Comparison of ENCODE assay signal across 9 cellular contexts in genomic region chr6:134318396-134319281, GRCh38. TPM values are rescaled to one million over a fixed set of nuclear protein-coding genes. Genes with fewer than 3 reads are reported as not detected.
A peak's percentile ranks its signal among the peaks of the same experiment; 100 is the strongest.
DNase-seq lines count a peak whose midpoint lies in the region; ATAC-seq and TF ChIP-seq lines count a peak whose summit lies in the region.
"Had no signal": no experiment of that assay in that cellular context is flagged by ENCODE, and none has a peak within 500 bp of the region (broad histone marks: within the 10 kb centered on the region; RNA-seq: fewer than 3 reads in every experiment).

No MANE protein-coding gene starts in this region.

- intact Hi-C loops in right cardiac atrium (cut with DNase I) = no loop called here
- intact Hi-C loops in cardiac septum (cut with DNase I) = no loop called here
- intact Hi-C loops in ascending aorta (cut with DNase I) = no loop called here
- intact Hi-C loops in vagina (cut with DNase I) = no loop called here

- ATAC-seq in right cardiac atrium = no peak
- no peak for ATAC-seq in GM19455 (IDR thresholded peaks at IDR 0.05; ENCODE audit: unreplicated experiment)

- peak overlapping the region; percentile 50 for H3K4me3 ChIP-seq in right cardiac atrium (ENCODE audit: low read length)
- H3K4me3 ChIP-seq in ascending aorta = peak overlapping the region; percentile 56 to 68
- peak overlapping the region; percentile 60 to 65 for H3K4me3 ChIP-seq in vagina
- no peak overlapping the region for H3K4me3 ChIP-seq in trophoblast cell (ENCODE audit: low read depth, low read length)

- H3K9ac ChIP-seq in trophoblast cell (ENCODE audit: low read length) = no peak overlapping the region

- H2AK5ac ChIP-seq in trophoblast cell (ENCODE audit: low read length) = no peak overlapping the region

- TF ChIP-seq CTCF in ascending aorta (IDR thresholded peaks at IDR 0.05) (no peak), vagina (IDR thresholded peaks at IDR 0.05) (no peak)

- H2BK120ac ChIP-seq in trophoblast cell (ENCODE audit: insufficient read depth, low read length, poor library complexity) = no peak overlapping the region

- no peaks in the 10 kb centered on the region for H3K27me3 ChIP-seq in right cardiac atrium (ENCODE audit: control insufficient read depth, insufficient read depth)
- no peaks in the 10 kb centered on the region for H3K27me3 ChIP-seq in ascending aorta
- no peaks in the 10 kb centered on the region for H3K27me3 ChIP-seq in layer of hippocampus (ENCODE audit: control insufficient read depth, insufficient read depth, low read length)
- no peaks in the 10 kb centered on the region for H3K27me3 ChIP-seq in vagina
- H3K27me3 ChIP-seq in trophoblast cell (ENCODE audit: insufficient read depth, low read length) = peaks cover 10% of the 10 kb centered on the region

- no peak overlapping the region for H3K14ac ChIP-seq in trophoblast cell (ENCODE audit: low read length)

- H2AFZ ChIP-seq in trophoblast cell (ENCODE audit: insufficient read depth, low read length, poor library complexity) = no peak overlapping the region

- no peak for TF ChIP-seq POLR2A in vagina (IDR thresholded peaks at IDR 0.05)

- H3K79me2 ChIP-seq in trophoblast cell (ENCODE audit: control insufficient read depth, insufficient read depth, low read length, poor library complexity) = no peaks in the 10 kb centered on the region

- no peaks in the 10 kb centered on the region for H3K4me1 ChIP-seq in right cardiac atrium (ENCODE audit: control insufficient read depth, insufficient read depth, low read length)
- H3K4me1 ChIP-seq in ascending aorta = no peaks in the 10 kb centered on the region
- peaks cover 13% of the 10 kb centered on the region for H3K4me1 ChIP-seq in vagina
- peaks cover 3 to 5% of the 10 kb centered on the region in 2 experiments for H3K4me1 ChIP-seq in trophoblast cell (ENCODE audit: control insufficient read depth in 1 of 2, insufficient read depth in 2 of 2, low read length in 2 of 2)

- H4K91ac ChIP-seq in trophoblast cell (ENCODE audit: low read depth, low read length) = no peak overlapping the region

- no peak overlapping the region for H3K4ac ChIP-seq in trophoblast cell (ENCODE audit: low read depth, low read length)

- 57% methylated on average over 5 of the region's 5 CpGs for WGBS in right cardiac atrium
- no CpG with 5 or more reads among the region's 5 CpGs for WGBS in trophoblast cell (ENCODE audit: extremely low coverage, insufficient coverage, insufficient read length)

- H3K79me1 ChIP-seq in trophoblast cell (ENCODE audit: low read length) = no peaks in the 10 kb centered on the region

- H3K4me2 ChIP-seq in trophoblast cell (ENCODE audit: low read length) = no peak overlapping the region

- no peak overlapping the region for H4K8ac ChIP-seq in trophoblast cell (ENCODE audit: low read depth, low read length)

- no peak overlapping the region for H2BK12ac ChIP-seq in trophoblast cell (ENCODE audit: low read length)

- no peak overlapping the region for H3K23ac ChIP-seq in trophoblast cell (ENCODE audit: low read length)

- H3K27ac ChIP-seq in right cardiac atrium (ENCODE audit: low read length) (no peak overlapping the region), ascending aorta (no peak overlapping the region), layer of hippocampus (ENCODE audit: low read depth, low read length) (peak overlapping the region; percentile 85), vagina (peak overlapping the region; percentile 75), trophoblast cell (ENCODE audit: low read depth, low read length) (no peak overlapping the region)
- H3K27ac ChIP-seq: HL-60 had no signal

- H3K9me3 ChIP-seq in right cardiac atrium (ENCODE audit: control insufficient read depth, low read length) (no peaks in the 10 kb centered on the region), ascending aorta (no peaks in the 10 kb centered on the region), vagina (no peaks in the 10 kb centered on the region), trophoblast cell (ENCODE audit: insufficient read depth, low read depth, low read length) (no peaks in the 10 kb centered on the region)

- DNase-seq in right cardiac atrium (no peak), cardiac septum (ENCODE audit: low spot score) (no peak), ascending aorta (ENCODE audit: low spot score in 2 of 2) (no peak), vagina (ENCODE audit: extremely low spot score in 2 of 2) (no peak), MV-4-11 (lab: John Stamatoyannopoulos, UW) (no peak), trophoblast cell (no peak)

- H2BK5ac ChIP-seq in trophoblast cell (ENCODE audit: low read depth, low read length, poor library complexity) = no peak overlapping the region

- H3K36me3 ChIP-seq in ascending aorta = no peaks in the 10 kb centered on the region
- no peaks in the 10 kb centered on the region for H3K36me3 ChIP-seq in vagina
- no peaks in the 10 kb centered on the region for H3K36me3 ChIP-seq in trophoblast cell (ENCODE audit: control insufficient read depth in 1 of 2, insufficient read depth in 2 of 2, low read length in 2 of 2)

- H3K18ac ChIP-seq in trophoblast cell (ENCODE audit: low read length) = no peak overlapping the region

- no peak overlapping the region for H4K12ac ChIP-seq in trophoblast cell (ENCODE audit: low read depth, low read length)

RNA-seq across cellular contexts. Expression of gene SGK1, which starts 0.7 kb away (rescaled TPM):
- total RNA-seq in right cardiac atrium (10 to 100 TPM; 21.7 to 55.3 (median 36.7) TPM), cardiac septum (79.2 TPM), ascending aorta (200 TPM), vagina (608 TPM)
- polyA plus RNA-seq in right cardiac atrium = 42.0 TPM
- 261 and 288 TPM in 2 replicates for polyA plus RNA-seq in trophoblast cell (2013)

Comparison
In these comparisons a context has a peak if more than half of its experiments do, and no peak if none do; other contexts are left out.
1. H3K27ac ChIP-seq: peak in layer of hippocampus (single experiment) and vagina (single experiment); none in right cardiac atrium (single experiment), ascending aorta (0 of 2) and trophoblast cell (single experiment).